In the genomic region with DNA sequence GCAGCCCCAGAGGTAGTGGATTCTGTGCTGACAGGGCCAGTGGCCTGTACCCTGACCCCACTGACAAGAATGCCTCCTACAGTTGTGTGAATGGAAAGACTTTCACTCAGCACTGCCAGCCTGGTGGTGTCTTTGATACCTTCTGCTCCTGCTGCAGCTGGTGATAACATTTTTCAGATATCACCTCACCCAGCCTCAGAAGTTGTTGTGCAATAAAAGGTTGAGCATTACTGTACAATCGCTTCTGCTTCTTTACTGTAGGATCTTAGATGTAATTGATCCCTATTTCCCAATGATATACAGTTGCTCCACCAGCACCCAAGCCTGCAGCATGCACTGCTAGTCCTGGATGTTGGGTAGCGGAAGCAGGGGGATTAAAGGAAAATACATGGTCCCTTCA, we compare ENCODE assay signal across 2 cellular contexts.
TF ChIP-seq lines count a peak whose summit lies in the region.

No MANE protein-coding gene starts in this region.

TF ChIP-seq in GM23338, 12 proteins besides CTCF, POLR2A, EP300 and RAD21 (continued from another document):
- TF ChIP-seq, protein P1, sequence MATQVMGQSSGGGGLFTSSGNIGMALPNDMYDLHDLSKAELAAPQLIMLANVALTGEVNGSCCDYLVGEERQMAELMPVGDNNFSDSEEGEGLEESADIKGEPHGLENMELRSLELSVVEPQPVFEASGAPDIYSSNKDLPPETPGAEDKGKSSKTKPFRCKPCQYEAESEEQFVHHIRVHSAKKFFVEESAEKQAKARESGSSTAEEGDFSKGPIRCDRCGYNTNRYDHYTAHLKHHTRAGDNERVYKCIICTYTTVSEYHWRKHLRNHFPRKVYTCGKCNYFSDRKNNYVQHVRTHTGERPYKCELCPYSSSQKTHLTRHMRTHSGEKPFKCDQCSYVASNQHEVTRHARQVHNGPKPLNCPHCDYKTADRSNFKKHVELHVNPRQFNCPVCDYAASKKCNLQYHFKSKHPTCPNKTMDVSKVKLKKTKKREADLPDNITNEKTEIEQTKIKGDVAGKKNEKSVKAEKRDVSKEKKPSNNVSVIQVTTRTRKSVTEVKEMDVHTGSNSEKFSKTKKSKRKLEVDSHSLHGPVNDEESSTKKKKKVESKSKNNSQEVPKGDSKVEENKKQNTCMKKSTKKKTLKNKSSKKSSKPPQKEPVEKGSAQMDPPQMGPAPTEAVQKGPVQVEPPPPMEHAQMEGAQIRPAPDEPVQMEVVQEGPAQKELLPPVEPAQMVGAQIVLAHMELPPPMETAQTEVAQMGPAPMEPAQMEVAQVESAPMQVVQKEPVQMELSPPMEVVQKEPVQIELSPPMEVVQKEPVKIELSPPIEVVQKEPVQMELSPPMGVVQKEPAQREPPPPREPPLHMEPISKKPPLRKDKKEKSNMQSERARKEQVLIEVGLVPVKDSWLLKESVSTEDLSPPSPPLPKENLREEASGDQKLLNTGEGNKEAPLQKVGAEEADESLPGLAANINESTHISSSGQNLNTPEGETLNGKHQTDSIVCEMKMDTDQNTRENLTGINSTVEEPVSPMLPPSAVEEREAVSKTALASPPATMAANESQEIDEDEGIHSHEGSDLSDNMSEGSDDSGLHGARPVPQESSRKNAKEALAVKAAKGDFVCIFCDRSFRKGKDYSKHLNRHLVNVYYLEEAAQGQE (IDR thresholded peaks at IDR 0.05; ENCODE audit: unreplicated experiment), result no peak
- TF ChIP-seq, protein P2, sequence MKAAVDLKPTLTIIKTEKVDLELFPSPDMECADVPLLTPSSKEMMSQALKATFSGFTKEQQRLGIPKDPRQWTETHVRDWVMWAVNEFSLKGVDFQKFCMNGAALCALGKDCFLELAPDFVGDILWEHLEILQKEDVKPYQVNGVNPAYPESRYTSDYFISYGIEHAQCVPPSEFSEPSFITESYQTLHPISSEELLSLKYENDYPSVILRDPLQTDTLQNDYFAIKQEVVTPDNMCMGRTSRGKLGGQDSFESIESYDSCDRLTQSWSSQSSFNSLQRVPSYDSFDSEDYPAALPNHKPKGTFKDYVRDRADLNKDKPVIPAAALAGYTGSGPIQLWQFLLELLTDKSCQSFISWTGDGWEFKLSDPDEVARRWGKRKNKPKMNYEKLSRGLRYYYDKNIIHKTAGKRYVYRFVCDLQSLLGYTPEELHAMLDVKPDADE (IDR thresholded peaks at IDR 0.05), result no peak
- TF ChIP-seq, protein P3, sequence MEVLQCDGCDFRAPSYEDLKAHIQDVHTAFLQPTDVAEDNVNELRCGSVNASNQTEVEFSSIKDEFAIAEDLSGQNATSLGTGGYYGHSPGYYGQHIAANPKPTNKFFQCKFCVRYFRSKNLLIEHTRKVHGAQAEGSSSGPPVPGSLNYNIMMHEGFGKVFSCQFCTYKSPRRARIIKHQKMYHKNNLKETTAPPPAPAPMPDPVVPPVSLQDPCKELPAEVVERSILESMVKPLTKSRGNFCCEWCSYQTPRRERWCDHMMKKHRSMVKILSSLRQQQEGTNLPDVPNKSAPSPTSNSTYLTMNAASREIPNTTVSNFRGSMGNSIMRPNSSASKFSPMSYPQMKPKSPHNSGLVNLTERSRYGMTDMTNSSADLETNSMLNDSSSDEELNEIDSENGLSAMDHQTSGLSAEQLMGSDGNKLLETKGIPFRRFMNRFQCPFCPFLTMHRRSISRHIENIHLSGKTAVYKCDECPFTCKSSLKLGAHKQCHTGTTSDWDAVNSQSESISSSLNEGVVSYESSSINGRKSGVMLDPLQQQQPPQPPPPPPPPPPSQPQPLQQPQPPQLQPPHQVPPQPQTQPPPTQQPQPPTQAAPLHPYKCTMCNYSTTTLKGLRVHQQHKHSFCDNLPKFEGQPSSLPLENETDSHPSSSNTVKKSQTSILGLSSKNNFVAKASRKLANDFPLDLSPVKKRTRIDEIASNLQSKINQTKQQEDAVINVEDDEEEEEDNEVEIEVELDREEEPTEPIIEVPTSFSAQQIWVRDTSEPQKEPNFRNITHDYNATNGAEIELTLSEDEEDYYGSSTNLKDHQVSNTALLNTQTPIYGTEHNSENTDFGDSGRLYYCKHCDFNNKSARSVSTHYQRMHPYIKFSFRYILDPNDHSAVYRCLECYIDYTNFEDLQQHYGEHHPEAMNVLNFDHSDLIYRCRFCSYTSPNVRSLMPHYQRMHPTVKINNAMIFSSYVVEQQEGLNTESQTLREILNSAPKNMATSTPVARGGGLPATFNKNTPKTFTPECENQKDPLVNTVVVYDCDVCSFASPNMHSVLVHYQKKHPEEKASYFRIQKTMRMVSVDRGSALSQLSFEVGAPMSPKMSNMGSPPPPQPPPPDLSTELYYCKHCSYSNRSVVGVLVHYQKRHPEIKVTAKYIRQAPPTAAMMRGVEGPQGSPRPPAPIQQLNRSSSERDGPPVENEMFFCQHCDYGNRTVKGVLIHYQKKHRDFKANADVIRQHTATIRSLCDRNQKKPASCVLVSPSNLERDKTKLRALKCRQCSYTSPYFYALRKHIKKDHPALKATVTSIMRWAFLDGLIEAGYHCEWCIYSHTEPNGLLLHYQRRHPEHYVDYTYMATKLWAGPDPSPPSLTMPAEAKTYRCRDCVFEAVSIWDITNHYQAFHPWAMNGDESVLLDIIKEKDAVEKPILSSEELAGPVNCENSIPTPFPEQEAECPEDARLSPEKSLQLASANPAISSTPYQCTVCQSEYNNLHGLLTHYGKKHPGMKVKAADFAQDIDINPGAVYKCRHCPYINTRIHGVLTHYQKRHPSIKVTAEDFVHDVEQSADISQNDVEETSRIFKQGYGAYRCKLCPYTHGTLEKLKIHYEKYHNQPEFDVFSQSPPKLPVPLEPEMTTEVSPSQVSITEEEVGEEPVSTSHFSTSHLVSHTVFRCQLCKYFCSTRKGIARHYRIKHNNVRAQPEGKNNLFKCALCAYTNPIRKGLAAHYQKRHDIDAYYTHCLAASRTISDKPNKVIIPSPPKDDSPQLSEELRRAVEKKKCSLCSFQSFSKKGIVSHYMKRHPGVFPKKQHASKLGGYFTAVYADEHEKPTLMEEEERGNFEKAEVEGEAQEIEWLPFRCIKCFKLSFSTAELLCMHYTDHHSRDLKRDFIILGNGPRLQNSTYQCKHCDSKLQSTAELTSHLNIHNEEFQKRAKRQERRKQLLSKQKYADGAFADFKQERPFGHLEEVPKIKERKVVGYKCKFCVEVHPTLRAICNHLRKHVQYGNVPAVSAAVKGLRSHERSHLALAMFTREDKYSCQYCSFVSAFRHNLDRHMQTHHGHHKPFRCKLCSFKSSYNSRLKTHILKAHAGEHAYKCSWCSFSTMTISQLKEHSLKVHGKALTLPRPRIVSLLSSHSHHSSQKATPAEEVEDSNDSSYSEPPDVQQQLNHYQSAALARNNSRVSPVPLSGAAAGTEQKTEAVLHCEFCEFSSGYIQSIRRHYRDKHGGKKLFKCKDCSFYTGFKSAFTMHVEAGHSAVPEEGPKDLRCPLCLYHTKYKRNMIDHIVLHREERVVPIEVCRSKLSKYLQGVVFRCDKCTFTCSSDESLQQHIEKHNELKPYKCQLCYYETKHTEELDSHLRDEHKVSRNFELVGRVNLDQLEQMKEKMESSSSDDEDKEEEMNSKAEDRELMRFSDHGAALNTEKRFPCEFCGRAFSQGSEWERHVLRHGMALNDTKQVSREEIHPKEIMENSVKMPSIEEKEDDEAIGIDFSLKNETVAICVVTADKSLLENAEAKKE (CRISPR knock-in tag; IDR thresholded peaks at IDR 0.05), result no peak
- TF ChIP-seq CREB1 (CRISPR knock-in tag; IDR thresholded peaks at IDR 0.05; ENCODE audit: low read depth), result no peak
- no peak for TF ChIP-seq EZH2phosphoT487 (IDR thresholded peaks at IDR 0.05; ENCODE audit: unreplicated experiment)
- TF ChIP-seq JUNB (IDR thresholded peaks at IDR 0.05; ENCODE audit: unreplicated experiment), result no peak
- no peak for TF ChIP-seq ZNF331 (CRISPR knock-in tag; IDR thresholded peaks at IDR 0.05; ENCODE audit: low read depth)
- no peak for TF ChIP-seq POLR2AphosphoS5 (IDR thresholded peaks at IDR 0.05; ENCODE audit: low read depth)
- TF ChIP-seq STAT1 (IDR thresholded peaks at IDR 0.05; ENCODE audit: unreplicated experiment), result no peak

TF ChIP-seq in WTC11, 78 proteins besides CTCF, POLR2A, EP300 and RAD21 (continued from another document):
- TF ChIP-seq EMX1 (CRISPR knock-in tag; IDR thresholded peaks at IDR 0.05), result no peak
- no peak for TF ChIP-seq OVOL2 (CRISPR knock-in tag; IDR thresholded peaks at IDR 0.05; ENCODE audit: borderline replicate concordance)
- no peak for TF ChIP-seq CREM (CRISPR knock-in tag; IDR thresholded peaks at IDR 0.05)
- TF ChIP-seq, protein P4, sequence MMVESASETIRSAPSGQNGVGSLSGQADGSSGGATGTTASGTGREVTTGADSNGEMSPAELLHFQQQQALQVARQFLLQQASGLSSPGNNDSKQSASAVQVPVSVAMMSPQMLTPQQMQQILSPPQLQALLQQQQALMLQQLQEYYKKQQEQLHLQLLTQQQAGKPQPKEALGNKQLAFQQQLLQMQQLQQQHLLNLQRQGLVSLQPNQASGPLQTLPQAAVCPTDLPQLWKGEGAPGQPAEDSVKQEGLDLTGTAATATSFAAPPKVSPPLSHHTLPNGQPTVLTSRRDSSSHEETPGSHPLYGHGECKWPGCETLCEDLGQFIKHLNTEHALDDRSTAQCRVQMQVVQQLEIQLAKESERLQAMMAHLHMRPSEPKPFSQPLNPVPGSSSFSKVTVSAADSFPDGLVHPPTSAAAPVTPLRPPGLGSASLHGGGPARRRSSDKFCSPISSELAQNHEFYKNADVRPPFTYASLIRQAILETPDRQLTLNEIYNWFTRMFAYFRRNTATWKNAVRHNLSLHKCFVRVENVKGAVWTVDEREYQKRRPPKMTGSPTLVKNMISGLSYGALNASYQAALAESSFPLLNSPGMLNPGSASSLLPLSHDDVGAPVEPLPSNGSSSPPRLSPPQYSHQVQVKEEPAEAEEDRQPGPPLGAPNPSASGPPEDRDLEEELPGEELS (CRISPR knock-in tag; IDR thresholded peaks at IDR 0.05), result no peak
- no peak for TF ChIP-seq ZNF423 (CRISPR knock-in tag; IDR thresholded peaks at IDR 0.05)
